In genomic region chr19:18507727-18508440, GRCh38 we compare ENCODE assay signal across 1 cellular context.
TF ChIP-seq lines count a peak whose summit lies in the region.

No MANE protein-coding gene starts in this region.

TF ChIP-seq in HepG2, 621 proteins besides CTCF, POLR2A, EP300 and RAD21 (continues in another document):
- TF ChIP-seq PHF21A (CRISPR knock-in tag; IDR thresholded peaks at IDR 0.05) = peak; percentile 38; the same call in 1 of the 2 replicates
- peak; percentile 72; the same call in 1 of the 2 replicates for TF ChIP-seq SOX5 (CRISPR knock-in tag; IDR thresholded peaks at IDR 0.05; ENCODE audit: borderline replicate concordance)
- no peak for TF ChIP-seq ZNF7 (CRISPR knock-in tag; IDR thresholded peaks at IDR 0.05)
- peak; percentile 72 for TF ChIP-seq SAP130 (CRISPR knock-in tag; IDR thresholded peaks at IDR 0.05; ENCODE audit: low read depth)
- no peak for TF ChIP-seq ZSCAN31 (CRISPR knock-in tag; IDR thresholded peaks at IDR 0.05; ENCODE audit: low read depth)
- peak; percentile 49; the same call in 1 of the 2 replicates for TF ChIP-seq BHLHE40 (IDR thresholded peaks at IDR 0.05; ENCODE audit: low read length)
- TF ChIP-seq PHF8 (CRISPR knock-in tag; IDR thresholded peaks at IDR 0.05) = no peak
- TF ChIP-seq RARA (CRISPR knock-in tag; IDR thresholded peaks at IDR 0.05) = peak; percentile 96
- no peak for TF ChIP-seq ZNF589 (CRISPR knock-in tag; conservative IDR thresholded peaks at IDR 0.05)
- TF ChIP-seq, protein P1, sequence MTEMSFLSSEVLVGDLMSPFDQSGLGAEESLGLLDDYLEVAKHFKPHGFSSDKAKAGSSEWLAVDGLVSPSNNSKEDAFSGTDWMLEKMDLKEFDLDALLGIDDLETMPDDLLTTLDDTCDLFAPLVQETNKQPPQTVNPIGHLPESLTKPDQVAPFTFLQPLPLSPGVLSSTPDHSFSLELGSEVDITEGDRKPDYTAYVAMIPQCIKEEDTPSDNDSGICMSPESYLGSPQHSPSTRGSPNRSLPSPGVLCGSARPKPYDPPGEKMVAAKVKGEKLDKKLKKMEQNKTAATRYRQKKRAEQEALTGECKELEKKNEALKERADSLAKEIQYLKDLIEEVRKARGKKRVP (CRISPR knock-in tag; IDR thresholded peaks at IDR 0.05) = no peak
- TF ChIP-seq PPARG (CRISPR knock-in tag; conservative IDR thresholded peaks at IDR 0.05) = peak; percentile 31; the same call in 1 of the 2 replicates
- TF ChIP-seq ZFP91 (CRISPR knock-in tag; IDR thresholded peaks at IDR 0.05; ENCODE audit: borderline replicate concordance) = peak; percentile 46; the same call in 1 of the 2 replicates
- peak; percentile 67 for TF ChIP-seq HNF4A (CRISPR knock-in tag; IDR thresholded peaks at IDR 0.05)
- TF ChIP-seq ZMYM3 (CRISPR knock-in tag; IDR thresholded peaks at IDR 0.05) = peak; percentile 76
- 0 out of 2 replicates have a peak, but pooled peaks have one; percentile 30 for TF ChIP-seq ZNF574 (CRISPR knock-in tag; IDR thresholded peaks at IDR 0.05)
- TF ChIP-seq NCOR1 (IDR thresholded peaks at IDR 0.05; ENCODE audit: borderline replicate concordance, low read length) = peak; percentile 61; the same call in 1 of the 2 replicates
- TF ChIP-seq FOSL2 (CRISPR knock-in tag; IDR thresholded peaks at IDR 0.05) = 0 out of 2 replicates have a peak, but pooled peaks have one; percentile 18
- no peak for TF ChIP-seq NFKB2 (CRISPR knock-in tag; IDR thresholded peaks at IDR 0.05; ENCODE audit: borderline replicate concordance)
- TF ChIP-seq, protein P2, sequence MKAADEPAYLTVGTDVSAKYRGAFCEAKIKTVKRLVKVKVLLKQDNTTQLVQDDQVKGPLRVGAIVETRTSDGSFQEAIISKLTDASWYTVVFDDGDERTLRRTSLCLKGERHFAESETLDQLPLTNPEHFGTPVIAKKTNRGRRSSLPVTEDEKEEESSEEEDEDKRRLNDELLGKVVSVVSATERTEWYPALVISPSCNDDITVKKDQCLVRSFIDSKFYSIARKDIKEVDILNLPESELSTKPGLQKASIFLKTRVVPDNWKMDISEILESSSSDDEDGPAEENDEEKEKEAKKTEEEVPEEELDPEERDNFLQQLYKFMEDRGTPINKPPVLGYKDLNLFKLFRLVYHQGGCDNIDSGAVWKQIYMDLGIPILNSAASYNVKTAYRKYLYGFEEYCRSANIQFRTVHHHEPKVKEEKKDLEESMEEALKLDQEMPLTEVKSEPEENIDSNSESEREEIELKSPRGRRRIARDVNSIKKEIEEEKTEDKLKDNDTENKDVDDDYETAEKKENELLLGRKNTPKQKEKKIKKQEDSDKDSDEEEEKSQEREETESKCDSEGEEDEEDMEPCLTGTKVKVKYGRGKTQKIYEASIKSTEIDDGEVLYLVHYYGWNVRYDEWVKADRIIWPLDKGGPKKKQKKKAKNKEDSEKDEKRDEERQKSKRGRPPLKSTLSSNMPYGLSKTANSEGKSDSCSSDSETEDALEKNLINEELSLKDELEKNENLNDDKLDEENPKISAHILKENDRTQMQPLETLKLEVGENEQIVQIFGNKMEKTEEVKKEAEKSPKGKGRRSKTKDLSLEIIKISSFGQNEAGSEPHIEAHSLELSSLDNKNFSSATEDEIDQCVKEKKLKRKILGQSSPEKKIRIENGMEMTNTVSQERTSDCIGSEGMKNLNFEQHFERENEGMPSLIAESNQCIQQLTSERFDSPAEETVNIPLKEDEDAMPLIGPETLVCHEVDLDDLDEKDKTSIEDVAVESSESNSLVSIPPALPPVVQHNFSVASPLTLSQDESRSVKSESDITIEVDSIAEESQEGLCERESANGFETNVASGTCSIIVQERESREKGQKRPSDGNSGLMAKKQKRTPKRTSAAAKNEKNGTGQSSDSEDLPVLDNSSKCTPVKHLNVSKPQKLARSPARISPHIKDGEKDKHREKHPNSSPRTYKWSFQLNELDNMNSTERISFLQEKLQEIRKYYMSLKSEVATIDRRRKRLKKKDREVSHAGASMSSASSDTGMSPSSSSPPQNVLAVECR (CRISPR knock-in tag; IDR thresholded peaks at IDR 0.05; ENCODE audit: borderline replicate concordance) = no peak; the same call in 1 of the 2 replicates
- TF ChIP-seq ZNF143 (CRISPR knock-in tag; IDR thresholded peaks at IDR 0.05) = no peak
- no peak for TF ChIP-seq KDM1A (CRISPR knock-in tag; IDR thresholded peaks at IDR 0.05)
- peak; percentile 70 for TF ChIP-seq MAX (IDR thresholded peaks at IDR 0.05)
- 0 out of 2 replicates have a peak, but pooled peaks have one; percentile 47 for TF ChIP-seq NR2F2 (IDR thresholded peaks at IDR 0.05; ENCODE audit: borderline replicate concordance, low read depth)
- TF ChIP-seq GFI1 (CRISPR knock-in tag; IDR thresholded peaks at IDR 0.05; ENCODE audit: borderline replicate concordance) = peak; percentile 76
- TF ChIP-seq FOXP1 (IDR thresholded peaks at IDR 0.05) = no peak
- TF ChIP-seq FOXP1 (CRISPR knock-in tag; IDR thresholded peaks at IDR 0.05) = peak; percentile 43; the same call in 1 of the 2 replicates
- TF ChIP-seq ZNF468 (CRISPR knock-in tag; IDR thresholded peaks at IDR 0.05) = no peak
- TF ChIP-seq, protein P3, sequence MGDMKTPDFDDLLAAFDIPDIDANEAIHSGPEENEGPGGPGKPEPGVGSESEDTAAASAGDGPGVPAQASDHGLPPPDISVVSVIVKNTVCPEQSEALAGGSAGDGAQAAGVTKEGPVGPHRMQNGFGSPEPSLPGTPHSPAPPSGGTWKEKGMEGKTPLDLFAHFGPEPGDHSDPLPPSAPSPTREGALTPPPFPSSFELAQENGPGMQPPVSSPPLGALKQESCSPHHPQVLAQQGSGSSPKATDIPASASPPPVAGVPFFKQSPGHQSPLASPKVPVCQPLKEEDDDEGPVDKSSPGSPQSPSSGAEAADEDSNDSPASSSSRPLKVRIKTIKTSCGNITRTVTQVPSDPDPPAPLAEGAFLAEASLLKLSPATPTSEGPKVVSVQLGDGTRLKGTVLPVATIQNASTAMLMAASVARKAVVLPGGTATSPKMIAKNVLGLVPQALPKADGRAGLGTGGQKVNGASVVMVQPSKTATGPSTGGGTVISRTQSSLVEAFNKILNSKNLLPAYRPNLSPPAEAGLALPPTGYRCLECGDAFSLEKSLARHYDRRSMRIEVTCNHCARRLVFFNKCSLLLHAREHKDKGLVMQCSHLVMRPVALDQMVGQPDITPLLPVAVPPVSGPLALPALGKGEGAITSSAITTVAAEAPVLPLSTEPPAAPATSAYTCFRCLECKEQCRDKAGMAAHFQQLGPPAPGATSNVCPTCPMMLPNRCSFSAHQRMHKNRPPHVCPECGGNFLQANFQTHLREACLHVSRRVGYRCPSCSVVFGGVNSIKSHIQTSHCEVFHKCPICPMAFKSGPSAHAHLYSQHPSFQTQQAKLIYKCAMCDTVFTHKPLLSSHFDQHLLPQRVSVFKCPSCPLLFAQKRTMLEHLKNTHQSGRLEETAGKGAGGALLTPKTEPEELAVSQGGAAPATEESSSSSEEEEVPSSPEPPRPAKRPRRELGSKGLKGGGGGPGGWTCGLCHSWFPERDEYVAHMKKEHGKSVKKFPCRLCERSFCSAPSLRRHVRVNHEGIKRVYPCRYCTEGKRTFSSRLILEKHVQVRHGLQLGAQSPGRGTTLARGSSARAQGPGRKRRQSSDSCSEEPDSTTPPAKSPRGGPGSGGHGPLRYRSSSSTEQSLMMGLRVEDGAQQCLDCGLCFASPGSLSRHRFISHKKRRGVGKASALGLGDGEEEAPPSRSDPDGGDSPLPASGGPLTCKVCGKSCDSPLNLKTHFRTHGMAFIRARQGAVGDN (CRISPR knock-in tag; IDR thresholded peaks at IDR 0.05) = peak; percentile 64
- peak; percentile 25; the same call in 1 of the 2 replicates for TF ChIP-seq HDAC1 (CRISPR knock-in tag; IDR thresholded peaks at IDR 0.05)
- no peak for TF ChIP-seq ZNF496 (CRISPR knock-in tag; IDR thresholded peaks at IDR 0.05; ENCODE audit: insufficient replicate concordance)
- no peak for TF ChIP-seq CBX2 (IDR thresholded peaks at IDR 0.05; ENCODE audit: low read depth, low read length)
- no peak for TF ChIP-seq CBX2 (CRISPR knock-in tag; IDR thresholded peaks at IDR 0.05; ENCODE audit: low read depth)
- TF ChIP-seq FOXA3 (CRISPR knock-in tag; IDR thresholded peaks at IDR 0.05) = peak; percentile 50
- peak; percentile 85 for TF ChIP-seq RXRA (CRISPR knock-in tag; IDR thresholded peaks at IDR 0.05)
- TF ChIP-seq HDAC2 (CRISPR knock-in tag; IDR thresholded peaks at IDR 0.05) = peak; percentile 46; the same call in 1 of the 2 replicates
- TF ChIP-seq MAFK (conservative IDR thresholded peaks at IDR 0.05 in 1 of 2, IDR thresholded peaks at IDR 0.05 in 1 of 2; ENCODE audit: low read length in 2 of 2) = no peak
- peak; percentile 81 for TF ChIP-seq MLX (CRISPR knock-in tag; IDR thresholded peaks at IDR 0.05)
- TF ChIP-seq, protein P4, sequence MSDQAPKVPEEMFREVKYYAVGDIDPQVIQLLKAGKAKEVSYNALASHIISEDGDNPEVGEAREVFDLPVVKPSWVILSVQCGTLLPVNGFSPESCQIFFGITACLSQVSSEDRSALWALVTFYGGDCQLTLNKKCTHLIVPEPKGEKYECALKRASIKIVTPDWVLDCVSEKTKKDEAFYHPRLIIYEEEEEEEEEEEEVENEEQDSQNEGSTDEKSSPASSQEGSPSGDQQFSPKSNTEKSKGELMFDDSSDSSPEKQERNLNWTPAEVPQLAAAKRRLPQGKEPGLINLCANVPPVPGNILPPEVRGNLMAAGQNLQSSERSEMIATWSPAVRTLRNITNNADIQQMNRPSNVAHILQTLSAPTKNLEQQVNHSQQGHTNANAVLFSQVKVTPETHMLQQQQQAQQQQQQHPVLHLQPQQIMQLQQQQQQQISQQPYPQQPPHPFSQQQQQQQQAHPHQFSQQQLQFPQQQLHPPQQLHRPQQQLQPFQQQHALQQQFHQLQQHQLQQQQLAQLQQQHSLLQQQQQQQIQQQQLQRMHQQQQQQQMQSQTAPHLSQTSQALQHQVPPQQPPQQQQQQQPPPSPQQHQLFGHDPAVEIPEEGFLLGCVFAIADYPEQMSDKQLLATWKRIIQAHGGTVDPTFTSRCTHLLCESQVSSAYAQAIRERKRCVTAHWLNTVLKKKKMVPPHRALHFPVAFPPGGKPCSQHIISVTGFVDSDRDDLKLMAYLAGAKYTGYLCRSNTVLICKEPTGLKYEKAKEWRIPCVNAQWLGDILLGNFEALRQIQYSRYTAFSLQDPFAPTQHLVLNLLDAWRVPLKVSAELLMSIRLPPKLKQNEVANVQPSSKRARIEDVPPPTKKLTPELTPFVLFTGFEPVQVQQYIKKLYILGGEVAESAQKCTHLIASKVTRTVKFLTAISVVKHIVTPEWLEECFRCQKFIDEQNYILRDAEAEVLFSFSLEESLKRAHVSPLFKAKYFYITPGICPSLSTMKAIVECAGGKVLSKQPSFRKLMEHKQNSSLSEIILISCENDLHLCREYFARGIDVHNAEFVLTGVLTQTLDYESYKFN (CRISPR knock-in tag; conservative IDR thresholded peaks at IDR 0.05) = peak; percentile 33; the same call in 1 of the 2 replicates
- no peak for TF ChIP-seq ZFY (CRISPR knock-in tag; IDR thresholded peaks at IDR 0.05)
- TF ChIP-seq MNT (IDR thresholded peaks at IDR 0.05) = 0 out of 2 replicates have a peak, but pooled peaks have one; percentile 29
- TF ChIP-seq NR2C2 (CRISPR knock-in tag; IDR thresholded peaks at IDR 0.05; ENCODE audit: borderline replicate concordance) = peak; percentile 44; the same call in 1 of the 2 replicates
